In genomic region chr6:131199568-131200272, GRCh38 we compare ENCODE assay signal across 8 cellular contexts.
A peak's percentile ranks its signal among the peaks of the same experiment; 100 is the strongest.
DNase-seq lines count a peak whose midpoint lies in the region; ATAC-seq, FAIRE-seq and TF ChIP-seq lines count a peak whose summit lies in the region.

No MANE protein-coding gene starts in this region.

- no peaks in the 10 kb centered on the region for H3K27me3 ChIP-seq in AG04450 (ENCODE audit: control insufficient read depth, insufficient read depth, low read length)
- no peaks in the 10 kb centered on the region for H3K27me3 ChIP-seq in endothelial cell of umbilical vein (ENCODE audit: control insufficient read depth in 2 of 2, insufficient read depth in 2 of 2, low read length in 2 of 2)

- DNase-seq in AG04450 (ENCODE audit: low read depth, low spot score) (no peak), NCI-H226 (peak; percentile 52), endothelial cell of umbilical vein (ENCODE audit: low read depth, low spot score) (peak; percentile 43), neural crest cell (ENCODE audit: low read depth, low spot score) (peak; percentile 9), urothelium cell line (ENCODE audit: low spot score) (peak; percentile 53)
- DNase-seq in activated CD8-positive, alpha-beta T cell treated with anti-CD3 and anti-CD28 coated beads for 36 hours = peak; percentile 85

- H3K9me3 ChIP-seq in AG04450 (ENCODE audit: control insufficient read depth, insufficient read depth, low read length) (no peaks in the 10 kb centered on the region), endothelial cell of umbilical vein (replicated peaks; ENCODE audit: control insufficient read depth, insufficient read depth, low read length) (no peaks in the 10 kb centered on the region)

- H3K27ac ChIP-seq in AG04450 (ENCODE audit: low read depth, low read length) (no peak overlapping the region), endothelial cell of umbilical vein (ENCODE audit: insufficient read depth, low read depth, low read length) (no peak overlapping the region)

- H3K36me3 ChIP-seq in endothelial cell of umbilical vein (ENCODE audit: control insufficient read depth in 2 of 2, extremely low read depth in 1 of 2, insufficient read depth in 2 of 2, low read length in 2 of 2) = no peaks in the 10 kb centered on the region

- no TSS peak for BruUV-seq in endothelial cell of umbilical vein (replicated peaks; lab: Mats Ljungman, UMichigan)

- H3K9me1 ChIP-seq in endothelial cell of umbilical vein (replicated peaks; ENCODE audit: control insufficient read depth, extremely low read depth, insufficient read depth, low read length) = no peaks in the 10 kb centered on the region

- peaks cover 9% of the 10 kb centered on the region for H3K36me3 Mint-ChIP-seq in activated CD8-positive, alpha-beta T cell treated with anti-CD3 and anti-CD28 coated beads for 36 hours (ENCODE audit: low read depth)
- H3K36me3 Mint-ChIP-seq in neural crest cell (ENCODE audit: low read depth) = peaks cover 13% of the 10 kb centered on the region

- H3K4me1 ChIP-seq in endothelial cell of umbilical vein (ENCODE audit: control insufficient read depth, extremely low read depth, insufficient read depth, low read length) = no peaks in the 10 kb centered on the region

- TF ChIP-seq POLR2A in endothelial cell of umbilical vein (IDR thresholded peaks at IDR 0.05; ENCODE audit: low read depth, low read length) = no peak

- H3K4me1 Mint-ChIP-seq in activated CD8-positive, alpha-beta T cell treated with anti-CD3 and anti-CD28 coated beads for 36 hours (ENCODE audit: low read depth) = peaks cover 54% of the 10 kb centered on the region
- peaks cover 6% of the 10 kb centered on the region for H3K4me1 Mint-ChIP-seq in neural crest cell

- H3K9ac ChIP-seq in endothelial cell of umbilical vein (replicated peaks; ENCODE audit: extremely low read depth, insufficient read depth, low read length) = no peak overlapping the region

- FAIRE-seq in endothelial cell of umbilical vein (lab: Jason Lieb, UNC) (no peak), urothelium cell line (lab: Jason Lieb, UNC) (no peak)

- H3K27ac Mint-ChIP-seq in activated CD8-positive, alpha-beta T cell treated with anti-CD3 and anti-CD28 coated beads for 36 hours = peak overlapping the region; percentile 95
- H3K27ac Mint-ChIP-seq in neural crest cell (ENCODE audit: unreplicated experiment) = no peak overlapping the region

- H3K27me3 Mint-ChIP-seq in activated CD8-positive, alpha-beta T cell treated with anti-CD3 and anti-CD28 coated beads for 36 hours = no peaks in the 10 kb centered on the region
- H3K27me3 Mint-ChIP-seq in neural crest cell (ENCODE audit: low read depth) = no peaks in the 10 kb centered on the region

- intact Hi-C loops in activated CD8-positive, alpha-beta T cell treated with anti-CD3 and anti-CD28 coated beads for 36 hours (cut with micrococcal nuclease) = loop anchor here (1.0 to 10.0 kb wide), 2 partner anchors 65 to 335 kb away; no protein-coding TSS in a partner anchor
- intact Hi-C loops in endothelial cell of umbilical vein (cut with micrococcal nuclease) = loop anchor here (1.0 to 10.0 kb wide), 2 partner anchors 315 to 335 kb away; no protein-coding TSS in a partner anchor

- no peaks in the 10 kb centered on the region for H4K20me1 ChIP-seq in endothelial cell of umbilical vein (replicated peaks; ENCODE audit: control insufficient read depth, extremely low read depth, insufficient read depth, low read length)

- H3K4me3 Mint-ChIP-seq in activated CD8-positive, alpha-beta T cell treated with anti-CD3 and anti-CD28 coated beads for 36 hours = peak overlapping the region; percentile 76
- H3K4me3 Mint-ChIP-seq in neural crest cell = no peak overlapping the region

- no peak overlapping the region for H3K4me2 ChIP-seq in endothelial cell of umbilical vein (ENCODE audit: insufficient read depth, low read length)

- dilution Hi-C loops in endothelial cell of umbilical vein (cut with MboI; ENCODE audit: extremely low pct_ligation_motif_present, low sequenced_read_pairs) = no loop called here

- ATAC-seq in GM18508 (IDR thresholded peaks at IDR 0.05; ENCODE audit: insufficient read depth, unreplicated experiment) (peak; percentile 100), HG02970 (IDR thresholded peaks at IDR 0.05; ENCODE audit: low FRiP score, unreplicated experiment) (peak; percentile 100)
- peak; percentile 98 for ATAC-seq in activated CD8-positive, alpha-beta T cell treated with anti-CD3 and anti-CD28 coated beads for 36 hours

- peaks cover 6% of the 10 kb centered on the region for H3K9me3 Mint-ChIP-seq in activated CD8-positive, alpha-beta T cell treated with anti-CD3 and anti-CD28 coated beads for 36 hours
- H3K9me3 Mint-ChIP-seq in neural crest cell = no peaks in the 10 kb centered on the region

- H3K79me2 ChIP-seq in endothelial cell of umbilical vein (ENCODE audit: control insufficient read depth, insufficient read depth, low read length) = no peaks in the 10 kb centered on the region

- peak; percentile 65 for TF ChIP-seq CTCF in AG04450 (IDR thresholded peaks at IDR 0.05; ENCODE audit: low read depth, low read length)
- TF ChIP-seq CTCF in activated CD8-positive, alpha-beta T cell treated with anti-CD3 and anti-CD28 coated beads for 36 hours (IDR thresholded peaks at IDR 0.05) = peak; percentile 79
- peak; percentile 52 to 57 for TF ChIP-seq CTCF in endothelial cell of umbilical vein (IDR thresholded peaks at IDR 0.05; ENCODE audit: extremely low read depth in 1 of 2, insufficient read depth in 1 of 2, low read depth in 1 of 2, low read length in 2 of 2)
- TF ChIP-seq CTCF in neural crest cell (conservative IDR thresholded peaks at IDR 0.05) = peak; percentile 77

- CTCF ChIA-PET in AG04450 (lab: Charles Lee) (interaction anchor here (0.6 to 1.4 kb wide), 6 partner anchors 9 to 429 kb away, joined by 3 to 8 read pairs (median 4); no protein-coding TSS in a partner anchor), endothelial cell of umbilical vein (lab: Charles Lee) (interaction anchor here (0.7 to 4.3 kb wide), 15 partner anchors 10 to 429 kb away, joined by 3 to 75 read pairs (median 4); no protein-coding TSS in a partner anchor)
- CTCF ChIA-PET in activated CD8-positive, alpha-beta T cell treated with anti-CD3 and anti-CD28 coated beads for 36 hours (lab: Charles Lee) = interaction anchor here (0.6 to 3.9 kb wide), 32 partner anchors 10 to 430 kb away, joined by 3 to 86 read pairs (median 4); partner anchors contain the start of gene MED23

- no peak overlapping the region for H2AFZ ChIP-seq in endothelial cell of umbilical vein (ENCODE audit: low read depth, low read length)

- H3K4me3 ChIP-seq in AG04450 (ENCODE audit: low read depth, low read length) (no peak overlapping the region), endothelial cell of umbilical vein (replicated peaks in 1 of 3; ENCODE audit: insufficient read depth in 1 of 3, low read depth in 1 of 3, low read length in 3 of 3) (no peak overlapping the region)

- POLR2A ChIA-PET in AG04450 (lab: Yijun Ruan, JAX) (no interaction called here), endothelial cell of umbilical vein (lab: Charles Lee) (no interaction called here)
- POLR2A ChIA-PET in activated CD8-positive, alpha-beta T cell treated with anti-CD3 and anti-CD28 coated beads for 36 hours (lab: Charles Lee) = interaction anchor here (0.9 to 2.1 kb wide), 5 partner anchors 257 to 428 kb away, joined by 3 to 7 read pairs (median 5); partner anchors contain the start of gene MED23

TF ChIP-seq in endothelial cell of umbilical vein, 7 proteins besides CTCF, POLR2A, EP300 and RAD21:
- no peak for TF ChIP-seq GATA2 (IDR thresholded peaks at IDR 0.05; ENCODE audit: insufficient read depth, insufficient read length, low read depth, low read length)
- no peak for TF ChIP-seq POLR2AphosphoS5 (IDR thresholded peaks at IDR 0.05; ENCODE audit: insufficient read depth, low read depth, low read length)
- no peak for TF ChIP-seq EZH2 (IDR thresholded peaks at IDR 0.05; ENCODE audit: borderline replicate concordance, low read depth, low read length, severe bottlenecking)
- TF ChIP-seq MYC (IDR thresholded peaks at IDR 0.05; ENCODE audit: low read depth, low read length) = no peak
- TF ChIP-seq MAX (IDR thresholded peaks at IDR 0.05; ENCODE audit: insufficient read depth, insufficient read length) = no peak
- no peak for TF ChIP-seq JUN (IDR thresholded peaks at IDR 0.05; ENCODE audit: borderline replicate concordance, insufficient read depth, insufficient read length, low read depth)
- no peak for TF ChIP-seq FOS (IDR thresholded peaks at IDR 0.05; ENCODE audit: borderline replicate concordance, insufficient read depth, low read length)
TF ChIP-seq in endothelial cell of umbilical vein: peak in this region for 0.
